Comparison of ENCODE assay signal across 8 cellular contexts in genomic region chr17:82333279-82334171, GRCh38. TPM values are rescaled to one million over a fixed set of nuclear protein-coding genes. Genes with fewer than 3 reads are reported as not detected.
DNase-seq lines count a peak whose midpoint lies in the region; ATAC-seq, FAIRE-seq and TF ChIP-seq lines count a peak whose summit lies in the region.

SECTM1 (minus strand) TSS chr17:82333766; CDS start chr17:82327240, 6,526 bp downstream.

- CTCF ChIA-PET in T-cell (lab: Charles Lee): interaction anchor here (0.6 to 0.9 kb wide), 3 partner anchors 17 to 229 kb away, joined by 3 to 4 read pairs (median 4); no protein-coding TSS in a partner anchor

- H3K27ac Mint-ChIP-seq in T-cell (peak within 1 kb of the TSS; percentile 84 to 100), nephron progenitor cell (no peak within 1 kb of the TSS)

- H3K4me3 ChIP-seq in H7 (ENCODE audit: insufficient read depth, low read depth, low read length) (peak within 1 kb of the TSS; percentile 31), esophagus squamous epithelium (peak within 1 kb of the TSS; percentile 37 to 71 (median 58))

- TF ChIP-seq CTCF in esophagus squamous epithelium (IDR thresholded peaks at IDR 0.05) (no peak), nephron progenitor cell (IDR thresholded peaks at IDR 0.05) (no peak)

- POLR2A ChIA-PET in T-cell (lab: Charles Lee): no interaction called here

- intact Hi-C loops in esophagus squamous epithelium (cut with DNase I): no loop called here

- H3K27me3 ChIP-seq in H7 (ENCODE audit: control insufficient read depth, insufficient read depth, low read length) (peaks cover 34% of the 10 kb centered on the region), esophagus squamous epithelium (peaks cover 0 to 66% (median 0%) of the 10 kb centered on the region in 4 donors)

- ATAC-seq in T-cell (replicated peaks in 1 of 4): peak; percentile 37 to 64 (median 46)
- ATAC-seq in HG03571 (IDR thresholded peaks at IDR 0.05; ENCODE audit: unreplicated experiment): no peak
- ATAC-seq in HG02610 (IDR thresholded peaks at IDR 0.05; ENCODE audit: unreplicated experiment): no peak

- FAIRE-seq in GM19239 (lab: Jason Lieb, UNC) (no peak), GM12891 (lab: Jason Lieb, UNC) (no peak)

- no peaks in the 10 kb centered on the region for H3K36me3 ChIP-seq in H7 (replicated peaks; ENCODE audit: control insufficient read depth, insufficient read depth, low read length)
- H3K36me3 ChIP-seq in esophagus squamous epithelium: no peaks in the 10 kb centered on the region

- H3K27ac ChIP-seq in esophagus squamous epithelium: peak within 1 kb of the TSS; percentile 69 to 81 (median 80)

- no peaks in the 10 kb centered on the region for H3K36me3 Mint-ChIP-seq in T-cell
- H3K36me3 Mint-ChIP-seq in nephron progenitor cell (ENCODE audit: low read depth): no peaks in the 10 kb centered on the region

- TF ChIP-seq POLR2A in esophagus squamous epithelium (IDR thresholded peaks at IDR 0.05) (no peak), GM12891 (IDR thresholded peaks at IDR 0.05; ENCODE audit: low read depth, low read length) (no peak)

- WGBS in esophagus squamous epithelium, 2 donors: 0% methylated on average over 3 to 15 of the region's 90 CpGs

- no peaks in the 10 kb centered on the region for H3K9me3 ChIP-seq in esophagus squamous epithelium

- H3K9me3 Mint-ChIP-seq in T-cell (no peaks in the 10 kb centered on the region), nephron progenitor cell (no peaks in the 10 kb centered on the region)

- H3K4me1 Mint-ChIP-seq in T-cell (peaks cover 24 to 30% (median 25%) of the 10 kb centered on the region in 3 donors), nephron progenitor cell (peaks cover 45% of the 10 kb centered on the region)

- peak; percentile 89 for DNase-seq in H7
- DNase-seq in T-cell: peak in 1 of 34 experiments; percentile 21
- DNase-seq in esophagus squamous epithelium (lab: John Stamatoyannopoulos, UW): no peak
- DNase-seq in nephron progenitor cell: peak; percentile 51
- no peak for DNase-seq in GM19239 (ENCODE audit: insufficient read length, low spot score)
- no peak for DNase-seq in GM12891 (ENCODE audit: insufficient read length, low spot score)

- H3K27me3 Mint-ChIP-seq in T-cell (peaks cover 3 to 6% of the 10 kb centered on the region in 2 donors), nephron progenitor cell (ENCODE audit: low read depth, poor library complexity) (peaks cover 73% of the 10 kb centered on the region)

- peaks cover 27 to 79% (median 63%) of the 10 kb centered on the region in 3 donors for H3K4me1 ChIP-seq in esophagus squamous epithelium

- H3K4me3 Mint-ChIP-seq in T-cell: peak within 1 kb of the TSS; percentile 95 to 98 (median 96)
- H3K4me3 Mint-ChIP-seq in nephron progenitor cell: peak within 1 kb of the TSS; percentile 65

TF ChIP-seq in GM12891, 5 proteins besides CTCF, POLR2A, EP300 and RAD21:
- TF ChIP-seq TAF1 (IDR thresholded peaks at IDR 0.05; ENCODE audit: low read depth, low read length): no peak

RNA-seq across cellular contexts. Expression of gene SECTM1, which starts in this region (rescaled TPM):
- total RNA-seq in H7 (2014; rRNA removed; shearing (Covaris generic)): 0.44 and 0.94 TPM in 2 replicates
- total RNA-seq in T-cell (1 to 10 TPM; 1.3 to 5.1 (median 4.4) TPM), esophagus squamous epithelium (10 to 100 TPM in 1 of 4 donors, 1 to 10 TPM in 3; 4.3 to 19.5 (median 6.5) TPM)
- 0.27 TPM for polyA plus RNA-seq in GM12891 (2012; ENCODE audit: low read depth, missing spikeins)

Comparison
In these comparisons a context has a peak if more than half of its experiments do, and no peak if none do; other contexts are left out.
1. Peak in DNase-seq and H3K4me3 ChIP-seq in H7; RNA of the gene not detected or under 1 TPM.
2. ATAC-seq: peak in T-cell (4 of 4); none in HG03571 (single experiment) and HG02610 (single experiment).